Comparison of ENCODE assay signal across 9 cellular contexts in the genomic region with DNA sequence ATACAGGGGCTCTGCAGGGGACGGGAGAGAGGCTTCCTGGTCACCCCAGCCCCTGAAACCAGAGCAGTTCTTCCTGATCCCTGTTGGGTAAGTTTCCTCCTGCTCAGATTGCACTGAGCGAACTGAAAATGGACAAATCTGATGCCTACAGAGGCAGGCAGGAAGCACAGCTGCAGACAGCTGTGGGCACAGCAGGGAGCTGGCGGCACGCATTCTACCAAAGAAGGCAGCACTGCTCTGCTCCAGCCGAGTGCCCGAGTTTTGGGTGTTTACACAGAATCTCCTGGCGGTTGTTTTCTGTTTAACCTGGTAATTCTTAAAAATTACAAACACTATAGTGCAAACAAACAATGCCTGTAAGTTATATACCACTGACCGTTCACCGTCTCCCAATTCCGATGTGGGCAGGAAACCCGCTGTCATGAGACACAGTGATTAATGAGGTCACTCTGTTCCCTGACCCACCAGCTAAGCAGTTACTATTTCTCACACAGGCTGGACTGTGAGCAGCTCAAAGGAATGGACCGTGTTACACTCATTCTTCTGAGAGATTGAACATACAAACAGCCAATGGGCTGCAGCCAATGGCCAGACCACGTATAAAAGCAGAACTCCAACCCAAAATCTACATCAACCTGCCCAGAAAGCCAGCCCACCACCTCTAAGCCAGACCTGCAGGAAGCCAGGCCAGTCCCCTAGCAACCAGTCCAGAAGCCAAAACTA. TPM values are rescaled to one million over a fixed set of nuclear protein-coding genes. Genes with fewer than 3 reads are reported as not detected.
DNase-seq lines count a peak whose midpoint lies in the region; ATAC-seq and TF ChIP-seq lines count a peak whose summit lies in the region.
"Had no signal": no experiment of that assay in that cellular context is flagged by ENCODE, and none has a peak within 500 bp of the region (broad histone marks: within the 10 kb centered on the region; RNA-seq: fewer than 3 reads in every experiment).

No MANE protein-coding gene starts in this region.

- no peaks in the 10 kb centered on the region for H3K27me3 Mint-ChIP-seq in activated naive CD8-positive, alpha-beta T cell

- peaks cover 13% of the 10 kb centered on the region for H3K36me3 Mint-ChIP-seq in activated naive CD8-positive, alpha-beta T cell

- peaks cover 12% of the 10 kb centered on the region; the same call in 1 of the 2 replicates for H3F3A ChIP-seq in MM.1S (ENCODE audit: insufficient read depth, low read length)

- H3K4me3 Mint-ChIP-seq in activated naive CD8-positive, alpha-beta T cell = peak overlapping the region; percentile 68

- ATAC-seq in right cardiac atrium (peak; percentile 73 to 77), GM19328 (IDR thresholded peaks at IDR 0.05; ENCODE audit: unreplicated experiment) (no peak), HG03108 (IDR thresholded peaks at IDR 0.05; ENCODE audit: unreplicated experiment) (no peak)

- no peaks in the 10 kb centered on the region for H3K27me3 ChIP-seq in MM.1S (replicated peaks; ENCODE audit: insufficient read depth, low read length)
- H3K27me3 ChIP-seq in right cardiac atrium (ENCODE audit: control insufficient read depth, insufficient read depth) = no peaks in the 10 kb centered on the region
- H3K27me3 ChIP-seq in sigmoid colon = no peaks in the 10 kb centered on the region

- WGBS in right cardiac atrium = 29% methylated on average over 13 of the region's 13 CpGs
- WGBS in sigmoid colon, 2 donors = 26 to 35% methylated on average over 13 of the region's 13 CpGs

- intact Hi-C loops in right cardiac atrium (cut with DNase I) = no loop called here
- intact Hi-C loops in sigmoid colon (cut with DNase I) = loop anchor here (2.0 to 5.0 kb wide), 2 partner anchors 72 to 94 kb away; no protein-coding TSS in a partner anchor

- no peaks in the 10 kb centered on the region for H3K9me2 ChIP-seq in MM.1S (replicated peaks; ENCODE audit: insufficient read depth, low read length)

- H3K27ac ChIP-seq in MM.1S (ENCODE audit: low read length) (peak overlapping the region; percentile 66), right cardiac atrium (ENCODE audit: low read length) (peak overlapping the region; percentile 66), sigmoid colon (peak overlapping the region; percentile 75 to 86 (median 84))
- H3K27ac ChIP-seq: KMS-11 had no signal

- no peaks in the 10 kb centered on the region for H3K36me3 ChIP-seq in MM.1S (replicated peaks; ENCODE audit: insufficient read depth, low read length)
- no peaks in the 10 kb centered on the region for H3K36me3 ChIP-seq in sigmoid colon

- H3K79me2 ChIP-seq in MM.1S (ENCODE audit: low read length) = no peaks in the 10 kb centered on the region

- peak in 1 of 4 donors; percentile 19 for TF ChIP-seq EP300 in sigmoid colon (IDR thresholded peaks at IDR 0.05)

- H3K4me2 ChIP-seq in MM.1S (ENCODE audit: low read depth, low read length) = peak overlapping the region; percentile 72
- H3K4me2 ChIP-seq: KMS-11 had no signal

- no peak for TF ChIP-seq CTCF in MM.1S (IDR thresholded peaks at IDR 0.05; ENCODE audit: low read length)
- TF ChIP-seq CTCF in sigmoid colon (IDR thresholded peaks at IDR 0.05) = peak in 1 of 4 experiments; percentile 16

- no peaks in the 10 kb centered on the region for H4K20me1 ChIP-seq in MM.1S (ENCODE audit: insufficient read depth, low read length)

- H3K27ac Mint-ChIP-seq in activated naive CD8-positive, alpha-beta T cell = peak overlapping the region; percentile 86

- peak in 1 of 2 donors; percentile 20 for TF ChIP-seq POLR2A in sigmoid colon (IDR thresholded peaks at IDR 0.05)

- H2AFZ ChIP-seq in MM.1S (ENCODE audit: low read length) = peak overlapping the region; percentile 12; the same call in 1 of the 2 replicates

- H3K4me1 ChIP-seq in MM.1S (ENCODE audit: low read length) (peaks cover 5% of the 10 kb centered on the region; the same call in 1 of the 2 replicates), right cardiac atrium (ENCODE audit: control insufficient read depth, insufficient read depth, low read length) (peaks cover 22% of the 10 kb centered on the region), sigmoid colon (peaks cover 0 to 75% (median 62%) of the 10 kb centered on the region in 4 donors)

- no peaks in the 10 kb centered on the region for H3K9me3 Mint-ChIP-seq in activated naive CD8-positive, alpha-beta T cell (ENCODE audit: low read depth)

- H3K4me3 ChIP-seq in MM.1S (ENCODE audit: low read length) (peak overlapping the region; percentile 29), right cardiac atrium (ENCODE audit: low read length) (peak overlapping the region; percentile 11), sigmoid colon (peak overlapping the region; percentile 6 to 39 (median 26))

- peak; percentile 95 for DNase-seq in ELR (ENCODE audit: low read depth)
- peak; percentile 59 for DNase-seq in MM.1S
- DNase-seq in right cardiac atrium = peak; percentile 25 to 79 (median 72)
- peak; percentile 73 for DNase-seq in sigmoid colon
- no peak for DNase-seq in stimulated activated CD4-positive, alpha-beta T cell treated with anti-CD3 and anti-CD28 coated beads, Interleukin-4, amount 100 ng/mL, for 1 hour

- peak overlapping the region; percentile 33; the same call in 1 of the 2 replicates for H3K9ac ChIP-seq in MM.1S (ENCODE audit: low read length)
- H3K9ac ChIP-seq: KMS-11 had no signal

- H3K9me3 ChIP-seq in MM.1S (replicated peaks; ENCODE audit: insufficient read depth, low read length) = no peaks in the 10 kb centered on the region
- no peaks in the 10 kb centered on the region for H3K9me3 ChIP-seq in right cardiac atrium (ENCODE audit: control insufficient read depth, low read length)
- H3K9me3 ChIP-seq in sigmoid colon = no peaks in the 10 kb centered on the region

- H3K4me1 Mint-ChIP-seq in activated naive CD8-positive, alpha-beta T cell (ENCODE audit: low read depth) = peaks cover 86% of the 10 kb centered on the region

RNA-seq across cellular contexts. Expression of a gene that starts 25.5 kb away (rescaled TPM):
- total RNA-seq in right cardiac atrium (10 to 100 TPM; 27.3 to 36.8 (median 29.3) TPM), sigmoid colon (10 to 100 TPM; 32.5 to 51.0 (median 45.1) TPM)
- polyA plus RNA-seq in right cardiac atrium (40.1 TPM), sigmoid colon (10 to 100 TPM; 54.7 to 65.2 (median 64.2) TPM)

RNA-seq across cellular contexts. Expression of a gene that starts 39.7 kb away (rescaled TPM):
- total RNA-seq in right cardiac atrium (1 to 10 TPM; 3.2 to 6.1 (median 5.1) TPM), sigmoid colon (1 to 10 TPM; 2.5 to 6.8 (median 3.7) TPM)
- polyA plus RNA-seq in right cardiac atrium (3.1 TPM), sigmoid colon (1 to 10 TPM; 5.1 to 5.4 (median 5.4) TPM)

Comparison
In these comparisons a context has a peak if more than half of its experiments do, and no peak if none do; other contexts are left out.
1. ATAC-seq: peak in right cardiac atrium (2 of 2); none in GM19328 (single experiment) and HG03108 (single experiment).
2. Peak in every context shown above with its lines, with median percentiles within 50 percentile points of each other: H3K27ac ChIP-seq and H3K4me3 ChIP-seq.